16 cellular contexts compared by ENCODE assay signal in the genomic region with DNA sequence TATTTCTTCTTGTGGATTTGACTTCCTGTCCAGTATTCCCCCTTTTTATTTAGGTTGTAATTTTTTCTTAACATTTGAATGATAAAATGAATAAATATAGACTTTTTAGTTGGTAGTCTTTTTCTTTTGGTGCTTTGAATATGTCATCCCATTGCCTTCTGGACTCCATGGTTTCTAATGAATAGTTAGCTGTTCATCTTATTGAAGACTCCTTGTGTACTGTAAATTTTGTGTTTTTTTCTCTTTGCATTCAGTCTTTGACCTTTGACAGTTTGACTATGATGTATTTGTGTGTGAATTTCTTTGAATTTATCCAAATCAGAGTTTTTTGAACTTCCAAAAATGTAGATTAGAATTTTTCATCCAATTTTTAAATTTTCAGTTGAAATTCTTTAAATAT.
DNase-seq lines count a peak whose midpoint lies in the region; ATAC-seq and TF ChIP-seq lines count a peak whose summit lies in the region.
"Had no signal": no experiment of that assay in that cellular context is flagged by ENCODE, and none has a peak within 500 bp of the region (broad histone marks: within the 10 kb centered on the region; RNA-seq: fewer than 3 reads in every experiment).

No MANE protein-coding gene starts in this region.

- H3K4me3 Mint-ChIP-seq in activated naive CD4-positive, alpha-beta T cell treated with anti-CD3 and anti-CD28 coated beads for 36 hours, result no peak overlapping the region
- no peak overlapping the region for H3K4me3 Mint-ChIP-seq in activated naive CD4-positive, alpha-beta T cell treated with anti-CD3 and anti-CD28 coated beads, Interleukin-2, amount 10 ng/mL, durations not matched to agents 7 days and 5 days
- no peak overlapping the region for H3K4me3 Mint-ChIP-seq in WTC11
- no peak overlapping the region for H3K4me3 Mint-ChIP-seq in endodermal cell
- H3K4me3 Mint-ChIP-seq: CD4-positive, alpha-beta memory T cell had no signal

- no peak overlapping the region for H3K27ac ChIP-seq in endodermal cell (ENCODE audit: low read depth, low read length)

- intact Hi-C loops in activated naive CD4-positive, alpha-beta T cell treated with anti-CD3 and anti-CD28 coated beads for 36 hours (cut with micrococcal nuclease), result no loop called here

- ATAC-seq in WTC11 (no peak), GM21528 (IDR thresholded peaks at IDR 0.05; ENCODE audit: low FRiP score, unreplicated experiment) (no peak), HG03108 (IDR thresholded peaks at IDR 0.05; ENCODE audit: unreplicated experiment) (no peak)
- ATAC-seq: GM12878 had no signal

- peaks cover 18% of the 10 kb centered on the region for H3K9me3 ChIP-seq in endodermal cell (ENCODE audit: control insufficient read depth, low read length)
- H3K9me3 ChIP-seq: HAP-1 had no signal

- no peaks in the 10 kb centered on the region for H3K4me1 Mint-ChIP-seq in activated naive CD4-positive, alpha-beta T cell treated with anti-CD3 and anti-CD28 coated beads for 36 hours (ENCODE audit: low read depth)
- no peaks in the 10 kb centered on the region for H3K4me1 Mint-ChIP-seq in activated naive CD4-positive, alpha-beta T cell treated with anti-CD3 and anti-CD28 coated beads, Interleukin-2, amount 10 ng/mL, durations not matched to agents 7 days and 5 days
- H3K4me1 Mint-ChIP-seq in WTC11 (no peaks in the 10 kb centered on the region), endodermal cell (no peaks in the 10 kb centered on the region)
- H3K4me1 Mint-ChIP-seq: CD4-positive, alpha-beta memory T cell had no signal

- no peaks in the 10 kb centered on the region for H3K36me3 Mint-ChIP-seq in activated naive CD4-positive, alpha-beta T cell treated with anti-CD3 and anti-CD28 coated beads for 36 hours (ENCODE audit: low read depth)
- H3K36me3 Mint-ChIP-seq in activated naive CD4-positive, alpha-beta T cell treated with anti-CD3 and anti-CD28 coated beads, Interleukin-2, amount 10 ng/mL, durations not matched to agents 7 days and 5 days, result no peaks in the 10 kb centered on the region
- H3K36me3 Mint-ChIP-seq in WTC11 (peaks cover 26% of the 10 kb centered on the region), endodermal cell (ENCODE audit: low read depth) (peaks cover 2% of the 10 kb centered on the region)
- H3K36me3 Mint-ChIP-seq: CD4-positive, alpha-beta memory T cell had no signal

- no peaks in the 10 kb centered on the region for H3K27me3 Mint-ChIP-seq in activated naive CD4-positive, alpha-beta T cell treated with anti-CD3 and anti-CD28 coated beads for 36 hours (ENCODE audit: low read depth)
- H3K27me3 Mint-ChIP-seq in activated naive CD4-positive, alpha-beta T cell treated with anti-CD3 and anti-CD28 coated beads, Interleukin-2, amount 10 ng/mL, durations not matched to agents 7 days and 5 days, result no peaks in the 10 kb centered on the region
- H3K27me3 Mint-ChIP-seq in WTC11 (ENCODE audit: low read depth) (no peaks in the 10 kb centered on the region), endodermal cell (ENCODE audit: insufficient read depth) (no peaks in the 10 kb centered on the region)
- H3K27me3 Mint-ChIP-seq: CD4-positive, alpha-beta memory T cell had no signal

- H3K9me3 Mint-ChIP-seq in activated naive CD4-positive, alpha-beta T cell treated with anti-CD3 and anti-CD28 coated beads for 36 hours, result peaks cover 25% of the 10 kb centered on the region
- peaks cover 20% of the 10 kb centered on the region for H3K9me3 Mint-ChIP-seq in activated naive CD4-positive, alpha-beta T cell treated with anti-CD3 and anti-CD28 coated beads, Interleukin-2, amount 10 ng/mL, durations not matched to agents 7 days and 5 days
- H3K9me3 Mint-ChIP-seq in WTC11 (peaks cover 78% of the 10 kb centered on the region), endodermal cell (peaks cover 55% of the 10 kb centered on the region)

- no peak for DNase-seq in activated naive CD4-positive, alpha-beta T cell treated with anti-CD3 and anti-CD28 coated beads for 36 hours
- DNase-seq in activated naive CD4-positive, alpha-beta T cell treated with anti-CD3 and anti-CD28 coated beads, Interleukin-2, amount 10 ng/mL, durations not matched to agents 7 days and 5 days, result no peak
- no peak for DNase-seq in WTC11 (ENCODE audit: low spot score)
- DNase-seq in endodermal cell, result no peak
- DNase-seq: C1 segment of cervical spinal cord; Calu3; CD4-positive, alpha-beta memory T cell; COR-L47; DMS79; EL; GDM1; GOT3 had no signal

- H3K9ac ChIP-seq in endodermal cell (ENCODE audit: extremely low read depth, low read length, poor library complexity, severe bottlenecking), result no peak overlapping the region

- POLR2A ChIA-PET in WTC11 (lab: Charles Lee), result no interaction called here

- peak overlapping the region; percentile 44 for H3K27ac Mint-ChIP-seq in activated naive CD4-positive, alpha-beta T cell treated with anti-CD3 and anti-CD28 coated beads for 36 hours
- H3K27ac Mint-ChIP-seq in activated naive CD4-positive, alpha-beta T cell treated with anti-CD3 and anti-CD28 coated beads, Interleukin-2, amount 10 ng/mL, durations not matched to agents 7 days and 5 days, result no peak overlapping the region
- H3K27ac Mint-ChIP-seq in WTC11 (no peak overlapping the region), endodermal cell (no peak overlapping the region)
- H3K27ac Mint-ChIP-seq: CD4-positive, alpha-beta memory T cell had no signal

- H3K4me1 ChIP-seq in endodermal cell (ENCODE audit: control insufficient read depth, insufficient read depth, low read length), result no peaks in the 10 kb centered on the region
- H3K4me1 ChIP-seq: HAP-1 had no signal

- H3K36me3 ChIP-seq in endodermal cell (ENCODE audit: control insufficient read depth, insufficient read depth, low read length), result no peaks in the 10 kb centered on the region
- H3K36me3 ChIP-seq: HAP-1 had no signal

- CTCF ChIA-PET in activated naive CD4-positive, alpha-beta T cell treated with anti-CD3 and anti-CD28 coated beads for 36 hours (lab: Charles Lee), result no interaction called here
- CTCF ChIA-PET in activated naive CD4-positive, alpha-beta T cell treated with anti-CD3 and anti-CD28 coated beads, Interleukin-2, amount 10 ng/mL, durations not matched to agents 7 days and 5 days (lab: Charles Lee), result no interaction called here
- CTCF ChIA-PET in WTC11 (lab: Charles Lee), result no interaction called here

- TF ChIP-seq CTCF in WTC11 (IDR thresholded peaks at IDR 0.05) (no peak), endodermal cell (conservative IDR thresholded peaks at IDR 0.05) (no peak)

- no peaks in the 10 kb centered on the region for H3K27me3 ChIP-seq in endodermal cell (ENCODE audit: control insufficient read depth, insufficient read depth, low read length, poor library complexity, severe bottlenecking)

- H3K4me3 ChIP-seq in endodermal cell (ENCODE audit: low read length), result peak overlapping the region; percentile 15
- H3K4me3 ChIP-seq: GM12878, HAP-1 had no signal

TF ChIP-seq in WTC11, 78 proteins besides CTCF, POLR2A, EP300 and RAD21:
- TF ChIP-seq ZNF317 (CRISPR knock-in tag; IDR thresholded peaks at IDR 0.05; ENCODE audit: borderline replicate concordance, low read depth) (peak; percentile 97), KAT7 (CRISPR knock-in tag; IDR thresholded peaks at IDR 0.05; ENCODE audit: borderline replicate concordance) (no peak)
